Comparison of ENCODE assay signal across 21 cellular contexts in the genomic region with DNA sequence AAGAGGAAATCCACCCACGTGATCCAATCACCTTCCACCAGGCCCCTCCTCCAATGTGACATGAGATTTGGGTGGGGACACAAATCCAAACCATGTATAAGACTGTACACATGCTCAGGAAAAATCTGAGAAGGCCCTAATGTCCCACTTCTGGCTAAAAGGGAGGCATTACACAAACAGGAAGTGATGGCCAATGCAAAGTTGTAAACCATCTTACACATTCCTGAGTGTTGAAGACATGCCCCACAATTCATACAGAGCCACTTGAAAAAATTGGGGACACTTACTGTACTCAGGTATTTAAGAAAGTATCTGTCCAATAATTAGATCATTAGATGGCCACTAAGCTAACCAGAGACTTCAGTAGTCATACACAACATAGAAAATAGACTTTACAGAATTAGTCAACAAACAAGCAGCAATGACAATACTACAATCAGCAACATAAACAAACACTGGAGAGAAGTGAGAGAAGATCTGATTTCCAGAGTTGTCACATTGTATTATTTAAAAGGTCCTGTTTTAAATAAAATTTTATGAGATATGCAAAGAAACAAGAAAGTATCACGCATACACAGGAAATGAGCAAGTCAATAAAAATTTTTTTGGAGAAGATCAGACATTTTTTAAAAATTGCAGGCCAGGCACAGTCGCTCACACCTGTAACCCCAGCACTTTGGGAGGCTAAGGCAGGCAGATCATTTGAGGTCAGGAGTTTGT.
DNase-seq lines count a peak whose midpoint lies in the region; ATAC-seq, FAIRE-seq and TF ChIP-seq lines count a peak whose summit lies in the region.
"Had no signal": no experiment of that assay in that cellular context is flagged by ENCODE, and none has a peak within 500 bp of the region (broad histone marks: within the 10 kb centered on the region; RNA-seq: fewer than 3 reads in every experiment).

No MANE protein-coding gene starts in this region.

- H3K4me1 ChIP-seq in thyroid gland = no peaks in the 10 kb centered on the region
- H3K4me1 ChIP-seq: HAP-1, Peyer's patch had no signal

- no peak overlapping the region for H3K4me3 ChIP-seq in bronchial epithelial cell (ENCODE audit: low read depth, low read length)
- H3K4me3 ChIP-seq in thyroid gland (replicated peaks in 1 of 3) = no peak overlapping the region
- H3K4me3 ChIP-seq: HAP-1, MG63, Peyer's patch had no signal

- no peak for TF ChIP-seq POLR2A in thyroid gland (IDR thresholded peaks at IDR 0.05)

- DNase-seq in EL (peak; percentile 49), HT1080 (ENCODE audit: low read depth) (peak; percentile 15), bronchial epithelial cell (ENCODE audit: low read depth) (peak; percentile 8), amygdala (lab: John Stamatoyannopoulos, UW) (no peak), thyroid gland (no peak), occipital lobe (lab: John Stamatoyannopoulos, UW) (no peak)
- DNase-seq: AML-193; Calu3; CD8-positive, alpha-beta memory T cell; Karpas-422; MG63; NCI-H1417; NCI-H1694 treated with DMSO at 0.1 percent for 48 hours; NCI-H2081 treated with DMSO at 0.1 percent for 48 hours; NCI-H2171 treated with DMSO at 0.1 percent for 48 hours; NCI-H524 treated with DMSO at 0.1 percent for 48 hours; Peyer's patch; SHP77 had no signal

- no peak for TF ChIP-seq CTCF in bronchial epithelial cell (IDR thresholded peaks at IDR 0.05; ENCODE audit: insufficient read depth, low read length, severe bottlenecking)
- no peak for TF ChIP-seq CTCF in thyroid gland (IDR thresholded peaks at IDR 0.05)

- no peaks in the 10 kb centered on the region for H3K9me3 ChIP-seq in thyroid gland
- H3K9me3 ChIP-seq: HAP-1 had no signal

- ATAC-seq in GM21717 (IDR thresholded peaks at IDR 0.05; ENCODE audit: unreplicated experiment) = no peak

- H3K27me3 ChIP-seq in bronchial epithelial cell (ENCODE audit: control insufficient read depth, insufficient read depth, low read length) = no peaks in the 10 kb centered on the region
- H3K27me3 ChIP-seq in thyroid gland = no peaks in the 10 kb centered on the region
- H3K27me3 ChIP-seq: MG63, Peyer's patch had no signal

- H3K36me3 ChIP-seq in bronchial epithelial cell (ENCODE audit: control insufficient read depth, insufficient read depth, low read length) (no peaks in the 10 kb centered on the region), thyroid gland (no peaks in the 10 kb centered on the region)
- H3K36me3 ChIP-seq: HAP-1, MG63, Peyer's patch had no signal

- no peak for FAIRE-seq in bronchial epithelial cell (lab: Jason Lieb, UNC)

- 89 to 92% methylated on average over 3 of the region's 3 CpGs for WGBS in thyroid gland, 2 donors

- H3K27ac ChIP-seq in thyroid gland = no peak overlapping the region
- H3K27ac ChIP-seq: C4-2B, Peyer's patch had no signal

- intact Hi-C loops in thyroid gland (cut with DNase I) = no loop called here

Comparison
In these comparisons a context has a peak if more than half of its experiments do, and no peak if none do; other contexts are left out.
1. DNase-seq: peak in EL (single experiment), HT1080 (single experiment) and bronchial epithelial cell (single experiment); none in amygdala (0 of 56), thyroid gland (0 of 2) and occipital lobe (single experiment).